ENCODE assay signal across 8 cellular contexts in the genomic region with DNA sequence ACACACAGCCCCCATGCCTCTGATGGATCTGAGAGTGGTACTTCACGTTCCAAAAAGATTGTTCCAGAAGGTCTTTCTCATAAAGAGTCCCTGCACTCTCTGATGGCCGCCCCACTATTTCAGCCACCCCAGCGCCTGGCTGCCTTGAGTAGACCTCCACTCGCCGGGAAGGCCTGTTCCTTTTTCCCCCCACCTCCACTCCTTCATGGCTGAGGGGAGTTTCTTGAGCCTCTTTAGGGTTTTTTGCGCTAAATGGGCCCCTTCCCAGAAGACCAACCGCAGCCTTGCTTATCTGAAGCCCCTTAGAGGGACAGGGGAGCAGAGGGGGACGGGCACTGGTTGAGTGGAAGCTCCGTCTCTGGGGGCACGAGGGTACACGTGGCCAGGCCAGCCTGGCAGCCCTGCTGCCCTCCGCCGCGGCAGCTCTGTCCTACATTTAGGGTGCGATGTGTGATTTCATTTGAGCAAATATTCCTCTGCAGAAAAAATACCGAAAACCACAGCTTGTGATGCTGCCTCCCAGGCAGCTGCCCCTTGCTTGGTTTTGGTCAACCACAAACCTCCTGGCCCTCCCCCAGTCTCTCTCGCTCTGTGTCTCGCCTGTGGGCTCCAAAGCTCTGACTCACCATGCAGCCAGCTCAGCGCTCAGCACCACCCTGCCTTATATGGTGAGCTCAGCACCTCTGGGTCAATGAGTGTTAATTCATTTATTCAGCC.
A peak's percentile ranks its signal among the peaks of the same experiment; 100 is the strongest.
DNase-seq lines count a peak whose midpoint lies in the region; ATAC-seq and TF ChIP-seq lines count a peak whose summit lies in the region.

No MANE protein-coding gene starts in this region.

- peak overlapping the region; percentile 16 for H3K4me3 Mint-ChIP-seq in activated naive CD4-positive, alpha-beta T cell treated with anti-CD3 and anti-CD28 coated beads, Interleukin-2, amount 50 U/mL, for 24 hours

- CTCF ChIA-PET in BJ (lab: Yijun Ruan, JAX): interaction anchor here (1.0 to 2.2 kb wide), 8 partner anchors 9 to 241 kb away, joined by 3 to 8 read pairs (median 3); a partner anchor contains a TSS

- ATAC-seq in GM19455 (IDR thresholded peaks at IDR 0.05; ENCODE audit: unreplicated experiment): peak; percentile 98
- peak; percentile 98 for ATAC-seq in HG03469 (IDR thresholded peaks at IDR 0.05; ENCODE audit: unreplicated experiment)
- peak; percentile 99 for ATAC-seq in SK-N-SH treated with all-trans-retinoic acid at 6 μM for 48 hours
- ATAC-seq in heart right ventricle: peak; percentile 85 to 92 (median 89)

- 58 to 63% methylated on average over 19 of the region's 19 CpGs for WGBS in heart right ventricle, 2 donors

- POLR2A ChIA-PET in BJ (lab: Charles Lee): no interaction called here

- H3K27ac Mint-ChIP-seq in activated naive CD4-positive, alpha-beta T cell treated with anti-CD3 and anti-CD28 coated beads, Interleukin-2, amount 50 U/mL, for 24 hours: peak overlapping the region; percentile 67

- H3K4me3 ChIP-seq in BJ (ENCODE audit: low read depth, low read length): no peak overlapping the region
- no peak overlapping the region for H3K4me3 ChIP-seq in heart right ventricle
- no peak overlapping the region for H3K4me3 ChIP-seq in skin epidermis

- no peaks in the 10 kb centered on the region for H3K9me3 Mint-ChIP-seq in activated naive CD4-positive, alpha-beta T cell treated with anti-CD3 and anti-CD28 coated beads, Interleukin-2, amount 50 U/mL, for 24 hours

- H3K27me3 Mint-ChIP-seq in activated naive CD4-positive, alpha-beta T cell treated with anti-CD3 and anti-CD28 coated beads, Interleukin-2, amount 50 U/mL, for 24 hours: no peaks in the 10 kb centered on the region

- DNase-seq in BJ (ENCODE audit: low read depth): peak; percentile 93
- DNase-seq in heart right ventricle: peak; percentile 54 to 72
- no peak for DNase-seq in NCI-H187 treated with DMSO at 0.1 percent for 48 hours (lab: John Stamatoyannopoulos, UW)

- intact Hi-C loops in heart right ventricle (cut with DNase I): no loop called here

- peaks cover 32% of the 10 kb centered on the region for H3K4me1 Mint-ChIP-seq in activated naive CD4-positive, alpha-beta T cell treated with anti-CD3 and anti-CD28 coated beads, Interleukin-2, amount 50 U/mL, for 24 hours

- H3K9me3 ChIP-seq in heart right ventricle: no peaks in the 10 kb centered on the region

- H3K36me3 Mint-ChIP-seq in activated naive CD4-positive, alpha-beta T cell treated with anti-CD3 and anti-CD28 coated beads, Interleukin-2, amount 50 U/mL, for 24 hours: peaks cover 14% of the 10 kb centered on the region

- H3K27me3 ChIP-seq in BJ (ENCODE audit: control insufficient read depth, insufficient read depth, low read length) (peaks cover 22% of the 10 kb centered on the region), heart right ventricle (peaks cover 0 to 4% (median 0%) of the 10 kb centered on the region in 7 donors)

- peaks cover 12 to 80% (median 36%) of the 10 kb centered on the region in 9 donors for H3K4me1 ChIP-seq in heart right ventricle

- TF ChIP-seq CTCF in BJ (IDR thresholded peaks at IDR 0.05; ENCODE audit: insufficient read depth, low read depth, low read length): no peak
- TF ChIP-seq CTCF in heart right ventricle (IDR thresholded peaks at IDR 0.05): no peak

- no peaks in the 10 kb centered on the region for H3K36me3 ChIP-seq in BJ (ENCODE audit: control insufficient read depth, insufficient read depth, low read length)
- peaks cover 0 to 16% (median 5%) of the 10 kb centered on the region in 9 donors for H3K36me3 ChIP-seq in heart right ventricle

- H3K27ac ChIP-seq in heart right ventricle: peak overlapping the region; percentile 47 to 92 (median 80)
- peak overlapping the region in 13 of 21 experiments; percentile 26 to 85 (median 61) for H3K27ac ChIP-seq in skin epidermis

TF ChIP-seq in SK-N-SH treated with all-trans-retinoic acid at 6 μM for 48 hours, 23 proteins besides CTCF, POLR2A, EP300 and RAD21:
- TF ChIP-seq TCF4 (CRISPR knock-in tag; IDR thresholded peaks at IDR 0.05; ENCODE audit: borderline replicate concordance) (no peak), SNAI2 (CRISPR knock-in tag; IDR thresholded peaks at IDR 0.05) (no peak), PPARA (CRISPR knock-in tag; IDR thresholded peaks at IDR 0.05; ENCODE audit: borderline replicate concordance) (no peak), OSR1 (CRISPR knock-in tag; IDR thresholded peaks at IDR 0.05) (no peak), BACH2 (CRISPR knock-in tag; IDR thresholded peaks at IDR 0.05; ENCODE audit: borderline replicate concordance) (no peak), ZFP30 (CRISPR knock-in tag; IDR thresholded peaks at IDR 0.05) (no peak), ZC3H10 (CRISPR knock-in tag; IDR thresholded peaks at IDR 0.05) (no peak), ARNTL (CRISPR knock-in tag; IDR thresholded peaks at IDR 0.05; ENCODE audit: borderline replicate concordance, low read depth) (no peak), GLIS3 (CRISPR knock-in tag; IDR thresholded peaks at IDR 0.05) (no peak), CSDC2 (CRISPR knock-in tag; IDR thresholded peaks at IDR 0.05) (no peak), ISL1 (CRISPR knock-in tag; IDR thresholded peaks at IDR 0.05) (no peak), ZNF8 (CRISPR knock-in tag; IDR thresholded peaks at IDR 0.05) (no peak)
- TF ChIP-seq, protein P1, sequence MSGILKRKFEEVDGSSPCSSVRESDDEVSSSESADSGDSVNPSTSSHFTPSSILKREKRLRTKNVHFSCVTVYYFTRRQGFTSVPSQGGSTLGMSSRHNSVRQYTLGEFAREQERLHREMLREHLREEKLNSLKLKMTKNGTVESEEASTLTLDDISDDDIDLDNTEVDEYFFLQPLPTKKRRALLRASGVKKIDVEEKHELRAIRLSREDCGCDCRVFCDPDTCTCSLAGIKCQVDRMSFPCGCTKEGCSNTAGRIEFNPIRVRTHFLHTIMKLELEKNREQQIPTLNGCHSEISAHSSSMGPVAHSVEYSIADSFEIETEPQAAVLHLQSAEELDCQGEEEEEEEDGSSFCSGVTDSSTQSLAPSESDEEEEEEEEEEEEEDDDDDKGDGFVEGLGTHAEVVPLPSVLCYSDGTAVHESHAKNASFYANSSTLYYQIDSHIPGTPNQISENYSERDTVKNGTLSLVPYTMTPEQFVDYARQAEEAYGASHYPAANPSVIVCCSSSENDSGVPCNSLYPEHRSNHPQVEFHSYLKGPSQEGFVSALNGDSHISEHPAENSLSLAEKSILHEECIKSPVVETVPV (CRISPR knock-in tag; IDR thresholded peaks at IDR 0.05): no peak
- TF ChIP-seq, protein P2, sequence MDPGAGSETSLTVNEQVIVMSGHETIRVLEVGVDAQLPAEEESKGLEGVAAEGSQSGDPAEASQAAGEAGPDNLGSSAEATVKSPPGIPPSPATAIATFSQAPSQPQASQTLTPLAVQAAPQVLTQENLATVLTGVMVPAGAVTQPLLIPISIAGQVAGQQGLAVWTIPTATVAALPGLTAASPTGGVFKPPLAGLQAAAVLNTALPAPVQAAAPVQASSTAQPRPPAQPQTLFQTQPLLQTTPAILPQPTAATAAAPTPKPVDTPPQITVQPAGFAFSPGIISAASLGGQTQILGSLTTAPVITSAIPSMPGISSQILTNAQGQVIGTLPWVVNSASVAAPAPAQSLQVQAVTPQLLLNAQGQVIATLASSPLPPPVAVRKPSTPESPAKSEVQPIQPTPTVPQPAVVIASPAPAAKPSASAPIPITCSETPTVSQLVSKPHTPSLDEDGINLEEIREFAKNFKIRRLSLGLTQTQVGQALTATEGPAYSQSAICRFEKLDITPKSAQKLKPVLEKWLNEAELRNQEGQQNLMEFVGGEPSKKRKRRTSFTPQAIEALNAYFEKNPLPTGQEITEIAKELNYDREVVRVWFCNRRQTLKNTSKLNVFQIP (CRISPR knock-in tag; IDR thresholded peaks at IDR 0.05; ENCODE audit: borderline replicate concordance, low read depth): no peak
- TF ChIP-seq, protein P3, sequence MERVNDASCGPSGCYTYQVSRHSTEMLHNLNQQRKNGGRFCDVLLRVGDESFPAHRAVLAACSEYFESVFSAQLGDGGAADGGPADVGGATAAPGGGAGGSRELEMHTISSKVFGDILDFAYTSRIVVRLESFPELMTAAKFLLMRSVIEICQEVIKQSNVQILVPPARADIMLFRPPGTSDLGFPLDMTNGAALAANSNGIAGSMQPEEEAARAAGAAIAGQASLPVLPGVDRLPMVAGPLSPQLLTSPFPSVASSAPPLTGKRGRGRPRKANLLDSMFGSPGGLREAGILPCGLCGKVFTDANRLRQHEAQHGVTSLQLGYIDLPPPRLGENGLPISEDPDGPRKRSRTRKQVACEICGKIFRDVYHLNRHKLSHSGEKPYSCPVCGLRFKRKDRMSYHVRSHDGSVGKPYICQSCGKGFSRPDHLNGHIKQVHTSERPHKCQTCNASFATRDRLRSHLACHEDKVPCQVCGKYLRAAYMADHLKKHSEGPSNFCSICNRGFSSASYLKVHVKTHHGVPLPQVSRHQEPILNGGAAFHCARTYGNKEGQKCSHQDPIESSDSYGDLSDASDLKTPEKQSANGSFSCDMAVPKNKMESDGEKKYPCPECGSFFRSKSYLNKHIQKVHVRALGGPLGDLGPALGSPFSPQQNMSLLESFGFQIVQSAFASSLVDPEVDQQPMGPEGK (CRISPR knock-in tag; IDR thresholded peaks at IDR 0.05; ENCODE audit: borderline replicate concordance): no peak
